1 cellular context compared by ENCODE assay signal in genomic region chr2:96739633-96740428, GRCh38.
A peak's percentile ranks its signal among the peaks of the same experiment; 100 is the strongest.
TF ChIP-seq lines count a peak whose summit lies in the region.

TSS of gene LMAN2L (minus strand) at chr2:96740064. CDS start at chr2:96740040, 24 bp downstream.

TF ChIP-seq in HCT116, 20 proteins besides CTCF, POLR2A, EP300 and RAD21 (continued from another document):
- peak; percentile 84 for TF ChIP-seq SRF (IDR thresholded peaks at IDR 0.05; ENCODE audit: low read depth)
